In the genomic region with DNA sequence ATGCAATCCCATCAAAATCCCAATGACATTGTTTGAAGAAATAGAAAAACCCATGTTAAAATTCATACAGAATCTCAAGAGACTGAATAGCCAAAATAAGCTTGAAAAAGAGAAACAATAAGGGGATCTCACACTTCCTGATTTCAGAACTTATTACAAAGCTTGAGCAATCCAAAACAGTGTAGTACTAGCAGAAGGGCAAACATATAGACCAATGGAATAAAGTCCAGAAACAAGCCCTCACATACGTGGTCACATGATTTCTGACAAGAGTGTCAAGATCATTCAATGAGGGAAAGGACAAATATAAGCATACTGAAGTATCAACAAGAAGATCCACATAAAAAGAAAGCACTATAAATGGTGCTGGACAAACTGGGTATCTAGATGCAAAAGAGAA, we compare ENCODE assay signal across 30 cellular contexts. TPM values are rescaled to one million over a fixed set of nuclear protein-coding genes. Genes with fewer than 3 reads are reported as not detected.
DNase-seq lines count a peak whose midpoint lies in the region; ATAC-seq and TF ChIP-seq lines count a peak whose summit lies in the region.
"Had no signal": no experiment of that assay in that cellular context is flagged by ENCODE, and none has a peak within 500 bp of the region (broad histone marks: within the 10 kb centered on the region; RNA-seq: fewer than 3 reads in every experiment).

No MANE protein-coding gene starts in this region.

- no peak overlapping the region for H3K27ac Mint-ChIP-seq in stimulated activated memory B cell treated with anti-CD40 and anti-IgM and Interleukin-4, amounts not matched to agents 10 μg/mL and 1 μg/mL and 100 μg/mL, for 72 hours
- H3K27ac Mint-ChIP-seq: activated T-cell treated with anti-CD3 and anti-CD28 coated beads, Interleukin-2, amount 50 U/mL, for 72 hours; CD8-positive, alpha-beta T cell; GM23338; nephron; T-helper 17 cell had no signal

- H3K27me3 ChIP-seq in Karpas-422 (ENCODE audit: low read length) (no peaks in the 10 kb centered on the region), heart right ventricle (no peaks in the 10 kb centered on the region)
- H3K27me3 ChIP-seq: adrenal gland, ovary, testis had no signal

- no peak for TF ChIP-seq CTCF in heart right ventricle (IDR thresholded peaks at IDR 0.05)
- TF ChIP-seq CTCF in GM13976 (IDR thresholded peaks at IDR 0.05; ENCODE audit: borderline replicate concordance, control extremely low read depth, extremely low read depth, insufficient read depth, missing control alignments): no peak

- peaks cover 73% of the 10 kb centered on the region for H3K79me2 ChIP-seq in Karpas-422 (ENCODE audit: low read length)

- H3K4me1 ChIP-seq in Karpas-422 (ENCODE audit: low read length) (peaks cover 9% of the 10 kb centered on the region), heart right ventricle (peaks cover 0 to 10% (median 0%) of the 10 kb centered on the region in 9 donors)
- H3K4me1 ChIP-seq: adrenal gland, testis had no signal

- H3K9me3 Mint-ChIP-seq in stimulated activated memory B cell treated with anti-CD40 and anti-IgM and Interleukin-4, amounts not matched to agents 10 μg/mL and 1 μg/mL and 100 μg/mL, for 72 hours: no peaks in the 10 kb centered on the region

- no peak for DNase-seq in Karpas-422
- DNase-seq in OCI-M1 (lab: John Stamatoyannopoulos, UW): peak; percentile 68
- DNase-seq in left colon: no peak
- no peak for DNase-seq in heart right ventricle
- no peak for DNase-seq in foreskin melanocyte
- DNase-seq in GM13976 (ENCODE audit: low spot score): no peak
- DNase-seq: activated CD4-positive, alpha-beta T cell treated with anti-CD3 and anti-CD28 coated beads for 48 hours; activated naive CD4-positive, alpha-beta T cell treated with Interleukin-2 at 50 U/mL for 16 hours; activated T-cell treated with anti-CD3 and anti-CD28 coated beads, Interleukin-2, amount 50 U/mL, for 72 hours; adrenal gland; CD8-positive, alpha-beta T cell; DMS153; effector CD4-positive, alpha-beta T cell; left ventricle myocardium inferior; NCI-H1105; NCI-H2029 treated with DMSO at 0.1 percent for 48 hours; NCI-H226; NCI-H774; ovary; PC-9; retina; SHP77 treated with DMSO at 0.1 percent for 48 hours; stimulated activated CD4-positive, alpha-beta T cell treated with anti-CD3 and anti-CD28 coated beads, Interleukin-4, amount 100 ng/mL, for 1 hour; stimulated activated naive CD4-positive, alpha-beta T cell; T-helper 17 cell; testis had no signal

- H3K4me1 Mint-ChIP-seq in stimulated activated memory B cell treated with anti-CD40 and anti-IgM and Interleukin-4, amounts not matched to agents 10 μg/mL and 1 μg/mL and 100 μg/mL, for 72 hours: peaks cover 23% of the 10 kb centered on the region
- H3K4me1 Mint-ChIP-seq: nephron had no signal

- H3K27ac ChIP-seq in Karpas-422 (ENCODE audit: low read length) (no peak overlapping the region), heart right ventricle (peak overlapping the region in 1 of 10 donors; percentile 0)
- H3K27ac ChIP-seq: adrenal gland, KMS-11, left ventricle myocardium inferior, ovary, PC-9, testis had no signal

- H2AFZ ChIP-seq in Karpas-422 (ENCODE audit: low read length): no peak overlapping the region
- H2AFZ ChIP-seq: GM23338, PC-9 had no signal

- H3K9ac ChIP-seq in Karpas-422 (ENCODE audit: low read length): no peak overlapping the region
- H3K9ac ChIP-seq: KMS-11 had no signal

- H3K36me3 Mint-ChIP-seq in stimulated activated memory B cell treated with anti-CD40 and anti-IgM and Interleukin-4, amounts not matched to agents 10 μg/mL and 1 μg/mL and 100 μg/mL, for 72 hours: peaks cover 16% of the 10 kb centered on the region

- H3K9me3 ChIP-seq in Karpas-422 (ENCODE audit: low read length) (0 out of 2 replicates have a peak, but pooled peaks cover 4% of the 10 kb centered on the region), heart right ventricle (peaks cover 0 to 13% (median 0%) of the 10 kb centered on the region in 11 donors)
- H3K9me3 ChIP-seq: adrenal gland, ovary, testis had no signal

- no peaks in the 10 kb centered on the region for H3K27me3 Mint-ChIP-seq in stimulated activated memory B cell treated with anti-CD40 and anti-IgM and Interleukin-4, amounts not matched to agents 10 μg/mL and 1 μg/mL and 100 μg/mL, for 72 hours
- H3K27me3 Mint-ChIP-seq: T-helper 17 cell had no signal

- H3K4me3 ChIP-seq in Karpas-422 (ENCODE audit: low read length) (no peak overlapping the region), heart right ventricle (no peak overlapping the region)
- H3K4me3 ChIP-seq: adrenal gland, GM23338, left ventricle myocardium inferior, ovary, PC-9, testis had no signal

- H3K9me2 ChIP-seq in Karpas-422 (replicated peaks; ENCODE audit: insufficient read depth, low read length): no peaks in the 10 kb centered on the region

- H3K4me2 ChIP-seq in Karpas-422 (ENCODE audit: low read depth, low read length, poor library complexity, severe bottlenecking): peak overlapping the region; percentile 5
- H3K4me2 ChIP-seq: GM23338, KMS-11, PC-9 had no signal

- H3K4me3 Mint-ChIP-seq in stimulated activated memory B cell treated with anti-CD40 and anti-IgM and Interleukin-4, amounts not matched to agents 10 μg/mL and 1 μg/mL and 100 μg/mL, for 72 hours: no peak overlapping the region
- H3K4me3 Mint-ChIP-seq: activated T-cell treated with anti-CD3 and anti-CD28 coated beads, Interleukin-2, amount 50 U/mL, for 72 hours; CD8-positive, alpha-beta T cell; GM23338; nephron; T-helper 17 cell had no signal

- 60 to 73% methylated on average over 1 of the region's 1 CpG for WGBS in heart right ventricle, 2 donors

- peak; percentile 49 for ATAC-seq in left colon
- no peak for ATAC-seq in stimulated activated memory B cell treated with anti-CD40 and anti-IgM and Interleukin-4, amounts not matched to agents 10 μg/mL and 1 μg/mL and 100 μg/mL, for 72 hours
- no peak for ATAC-seq in heart right ventricle
- ATAC-seq: activated T-cell treated with anti-CD3 and anti-CD28 coated beads, Interleukin-2, amount 50 U/mL, for 72 hours; CD8-positive, alpha-beta T cell; GM23338; T-helper 17 cell had no signal

- no peaks in the 10 kb centered on the region for H4K20me1 ChIP-seq in Karpas-422 (ENCODE audit: insufficient read depth, low read depth, low read length)

- H3K36me3 ChIP-seq in Karpas-422 (ENCODE audit: insufficient read depth, low read length) (no peaks in the 10 kb centered on the region), heart right ventricle (no peaks in the 10 kb centered on the region)
- H3K36me3 ChIP-seq: adrenal gland, left ventricle myocardium inferior, ovary had no signal

- in situ Hi-C loops in GM13976 (cut with MboI; ENCODE audit: low sequenced_read_pairs, unreplicated experiment): no loop called here

- intact Hi-C loops in left colon (cut with DNase I, micrococcal nuclease) (no loop called here), heart right ventricle (cut with DNase I) (no loop called here)

RNA-seq across cellular contexts. Expression of a gene that starts 31.9 kb away (rescaled TPM):
- 27.1 and 40.3 TPM in 2 replicates for total RNA-seq in Karpas-422 (2014; rRNA removed; shearing (Covaris generic); ENCODE audit: low replicate concordance)
- 10 to 100 TPM; 48.9 to 54.1 TPM for total RNA-seq in left colon
- 10 to 100 TPM; 41.3 to 54.1 (median 45.9) TPM for total RNA-seq in heart right ventricle
- 10 to 100 TPM; 34.2 to 39.3 TPM for polyA plus RNA-seq in heart right ventricle
